Comparison of ENCODE assay signal across 27 cellular contexts in the genomic region with DNA sequence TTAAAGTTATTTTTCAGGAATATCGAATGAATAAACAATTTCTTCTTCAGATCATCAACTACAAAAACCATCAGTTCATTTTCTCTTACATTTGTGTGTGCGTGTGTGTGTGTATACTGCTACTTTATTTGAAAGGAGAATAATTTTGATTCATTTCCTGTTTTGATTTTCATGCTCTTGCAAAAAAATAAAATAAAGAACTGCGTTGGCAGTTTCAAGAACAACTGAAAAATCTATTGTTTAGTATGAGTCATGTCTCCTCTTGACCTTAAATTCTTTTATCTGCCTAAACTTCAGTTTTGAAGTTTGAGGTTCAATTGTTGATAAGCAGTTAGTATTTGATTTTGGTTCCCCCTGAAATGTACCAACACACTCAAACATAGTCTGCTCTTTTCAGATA.
"Had no signal": no experiment of that assay in that cellular context is flagged by ENCODE, and none has a peak within 500 bp of the region (broad histone marks: within the 10 kb centered on the region; RNA-seq: fewer than 3 reads in every experiment).

No MANE protein-coding gene starts in this region.

- H3K4me1 Mint-ChIP-seq: central memory CD8-positive, alpha-beta T cell had no signal

- H3K4me3 Mint-ChIP-seq: activated naive CD4-positive, alpha-beta T cell treated with anti-CD3 and anti-CD28 coated beads for 36 hours; activated naive CD8-positive, alpha-beta T cell; activated T-helper 17 cell treated with anti-CD3 and anti-CD28 coated beads, Interleukin-2, amount 50 U/mL, for 72 hours; brain; central memory CD8-positive, alpha-beta T cell; T-helper 1 cell treated with Interleukin-12 subunit alpha and Interleukin-12 subunit beta and Interleukin-4 antibody, amounts not matched to agents 30 μg/mL and 1 μg/mL, for 36 hours had no signal

- H3K36me3 Mint-ChIP-seq: activated naive CD8-positive, alpha-beta T cell; brain had no signal

- H3K27ac ChIP-seq: Peyer's patch, RWPE1, SJSA1 had no signal

- H3K36me3 ChIP-seq: Peyer's patch, SJSA1 had no signal

- H3K9me3 ChIP-seq: Peyer's patch, SJSA1 had no signal

- DNase-seq: activated CD4-positive, alpha-beta T cell treated with anti-CD3 and anti-CD28 coated beads for 48 hours; activated CD4-positive, alpha-beta T cell treated with anti-CD3 and anti-CD28 coated beads, Interleukin-2, amount 50 U/mL, for 48 hours; activated CD4-positive, CD25-positive, alpha-beta regulatory T cell treated with anti-CD3 and anti-CD28 coated beads, Interleukin-2, amount 50 U/mL, for 72 hours; activated CD8-positive, alpha-beta memory T cell treated with anti-CD3 and anti-CD28 coated beads for 24 hours; activated gamma-delta T cell; activated naive CD4-positive, alpha-beta T cell treated with anti-CD3 and anti-CD28 coated beads for 36 hours; activated T-cell treated with anti-CD3 and anti-CD28 coated beads, Interleukin-2, amount 50 U/mL, for 48 hours; amygdala; Karpas-422; NCI-H1048; NCI-H1417; NCI-H2029; NCI-H2107; NCI-H2171 treated with DMSO at 0.1 percent for 48 hours; NCI-H226; NCI-H82; NK-92 treated with Interleukin-12 subunit alpha and Interleukin-12 subunit beta, amount 100 ng/mL, for 24 hours; Peyer's patch; Right ventricle myocardium superior had no signal

- H3K9me3 Mint-ChIP-seq: activated naive CD4-positive, alpha-beta T cell treated with anti-CD3 and anti-CD28 coated beads for 36 hours; activated T-helper 17 cell treated with anti-CD3 and anti-CD28 coated beads, Interleukin-2, amount 50 U/mL, for 72 hours; T-helper 1 cell treated with Interleukin-12 subunit alpha and Interleukin-12 subunit beta and Interleukin-4 antibody, amounts not matched to agents 30 μg/mL and 1 μg/mL, for 36 hours had no signal

- H3K27ac Mint-ChIP-seq: activated naive CD4-positive, alpha-beta T cell treated with anti-CD3 and anti-CD28 coated beads for 36 hours; activated naive CD8-positive, alpha-beta T cell; activated T-helper 17 cell treated with anti-CD3 and anti-CD28 coated beads, Interleukin-2, amount 50 U/mL, for 72 hours; T-helper 1 cell treated with Interleukin-12 subunit alpha and Interleukin-12 subunit beta and Interleukin-4 antibody, amounts not matched to agents 30 μg/mL and 1 μg/mL, for 36 hours had no signal

- H3K27me3 Mint-ChIP-seq: activated naive CD8-positive, alpha-beta T cell; activated T-helper 17 cell treated with anti-CD3 and anti-CD28 coated beads, Interleukin-2, amount 50 U/mL, for 72 hours; brain; central memory CD8-positive, alpha-beta T cell had no signal

- H3K4me3 ChIP-seq: Peyer's patch, SJSA1 had no signal

- ATAC-seq: activated T-helper 17 cell treated with anti-CD3 and anti-CD28 coated beads, Interleukin-2, amount 50 U/mL, for 72 hours; SK-N-SH treated with all-trans-retinoic acid at 6 μM for 48 hours had no signal

- H3K27me3 ChIP-seq: Peyer's patch, SJSA1 had no signal

- H3K4me1 ChIP-seq: Peyer's patch, SJSA1 had no signal
